15 cellular contexts compared by ENCODE assay signal in genomic region chr9:134229466-134230091, GRCh38.
"Had no signal": no experiment of that assay in that cellular context is flagged by ENCODE, and none has a peak within 500 bp of the region (broad histone marks: within the 10 kb centered on the region; RNA-seq: fewer than 3 reads in every experiment).

No MANE protein-coding gene starts in this region.

- H3K9me3 ChIP-seq: ascending aorta, breast epithelium, gastroesophageal sphincter, pancreas had no signal

- DNase-seq: activated CD4-positive, CD25-positive, alpha-beta regulatory T cell treated with anti-CD3 and anti-CD28 coated beads, Interleukin-2, amount 50 U/mL, for 72 hours; activated naive CD4-positive, alpha-beta T cell treated with anti-CD3 and anti-CD28 coated beads for 36 hours; activated naive CD8-positive, alpha-beta T cell treated with anti-CD3 and anti-CD28 coated beads, Interleukin-2, amount 50 U/mL, for 24 hours; dermis blood vessel endothelial cell; endodermal cell; left colon; naive thymus-derived CD4-positive, alpha-beta T cell; stimulated activated CD4-positive, alpha-beta T cell treated with anti-CD3 and anti-CD28 coated beads, Interleukin-2, amount 100 ng/mL, for 48 hours; T1000 had no signal

- H3K4me1 ChIP-seq: pancreas had no signal

- ATAC-seq: activated T-helper 17 cell treated with anti-CD3 and anti-CD28 coated beads, Interleukin-2, amount 50 U/mL, for 72 hours; gastroesophageal sphincter; left colon; naive thymus-derived CD4-positive, alpha-beta T cell; pancreas; stimulated activated memory B cell treated with anti-CD40 and anti-IgM and Interleukin-4, amounts not matched to agents 10 μg/mL and 1 μg/mL and 100 μg/mL, for 72 hours had no signal

- H3K27me3 ChIP-seq: ascending aorta, breast epithelium, gastroesophageal sphincter, pancreas had no signal

- H3K4me3 ChIP-seq: ascending aorta, breast epithelium, gastroesophageal sphincter, pancreas had no signal

- H3K36me3 ChIP-seq: ascending aorta, breast epithelium, gastroesophageal sphincter, pancreas had no signal

- H3K27ac ChIP-seq: ascending aorta, pancreas had no signal
